Comparison of ENCODE assay signal across 28 cellular contexts in genomic region chr3:23387286-23387918, GRCh38.
"Had no signal": no experiment of that assay in that cellular context is flagged by ENCODE, and none has a peak within 500 bp of the region (broad histone marks: within the 10 kb centered on the region; RNA-seq: fewer than 3 reads in every experiment).

No MANE protein-coding gene starts in this region.

- FAIRE-seq: astrocyte, bronchial epithelial cell, endothelial cell of umbilical vein, small intestine had no signal

- ATAC-seq: activated naive CD4-positive, alpha-beta T cell treated with anti-CD3 and anti-CD28 coated beads, Interleukin-2, amount 50 U/mL, for 72 hours; gastroesophageal sphincter; heart right ventricle; mucosa of descending colon; naive thymus-derived CD4-positive, alpha-beta T cell; psoas muscle; stimulated activated naive CD8-positive, alpha-beta T cell treated with anti-CD3 and anti-CD28 coated beads, Interleukin-15, amount 100 ng/mL, for 72 hours had no signal

- DNase-seq: activated B cell treated with CpG ODN at 0.5 μM for 24 hours; activated CD4-positive, alpha-beta memory T cell treated with anti-CD3 and anti-CD28 coated beads for 36 hours; activated CD4-positive, alpha-beta T cell treated with anti-CD3 and anti-CD28 coated beads for 4 hours; activated gamma-delta T cell treated with Interleukin-2 at 50 U/mL for 16 hours; activated T-cell treated with anti-CD3 and anti-CD28 coated beads for 4 hours; adrenal gland; dermis blood vessel endothelial cell; effector memory CD4-positive, alpha-beta T cell; heart right ventricle; immature natural killer cell; kidney glomerular epithelial cell; mesenchymal stem cell; mucosa of descending colon; naive thymus-derived CD4-positive, alpha-beta T cell; ovary; psoas muscle; right lobe of liver; small intestine; stimulated activated CD4-positive, alpha-beta T cell treated with anti-CD3 and anti-CD28 coated beads, Interleukin-15, amount 100 ng/mL, for 24 hours; stimulated activated CD4-positive, alpha-beta T cell treated with anti-CD3 and anti-CD28 coated beads, Interleukin-2, amount 100 ng/mL, for 48 hours; stimulated activated naive CD8-positive, alpha-beta T cell treated with anti-CD3 and anti-CD28 coated beads, Interleukin-15, amount 100 ng/mL, for 72 hours; transverse colon; uterus had no signal
